In genomic region chrX:2351999-2352995, GRCh38 we compare ENCODE assay signal across 11 cellular contexts.
A peak's percentile ranks its signal among the peaks of the same experiment; 100 is the strongest.
DNase-seq lines count a peak whose midpoint lies in the region; ATAC-seq lines count a peak whose summit lies in the region.
"Had no signal": no experiment of that assay in that cellular context is flagged by ENCODE, and none has a peak within 500 bp of the region (broad histone marks: within the 10 kb centered on the region; RNA-seq: fewer than 3 reads in every experiment).

No MANE protein-coding gene starts in this region.

- no peak overlapping the region for H3K4me3 ChIP-seq in adipocyte (ENCODE audit: low read length)

- H3K4me1 Mint-ChIP-seq in activated naive CD8-positive, alpha-beta T cell treated with anti-CD3 and anti-CD28 coated beads, Interleukin-2, amount 50 U/mL, for 24 hours, result peaks cover under 1% of the 10 kb centered on the region
- H3K4me1 Mint-ChIP-seq in activated naive CD8-positive, alpha-beta T cell treated with anti-CD3 and anti-CD28 coated beads for 36 hours, result no peaks in the 10 kb centered on the region
- H3K4me1 Mint-ChIP-seq in stimulated activated effector memory CD8-positive, alpha-beta T cell treated with anti-CD3 and anti-CD28 coated beads, Interleukin-12 subunit alpha, Interleukin-12 subunit beta, amount 100 ng/mL, for 72 hours, result no peaks in the 10 kb centered on the region

- intact Hi-C loops in left ventricle myocardium superior (cut with micrococcal nuclease), result no loop called here

- H3K36me3 Mint-ChIP-seq in activated naive CD8-positive, alpha-beta T cell treated with anti-CD3 and anti-CD28 coated beads, Interleukin-2, amount 50 U/mL, for 24 hours (ENCODE audit: low read depth), result peaks cover 33% of the 10 kb centered on the region
- H3K36me3 Mint-ChIP-seq in activated naive CD8-positive, alpha-beta T cell treated with anti-CD3 and anti-CD28 coated beads for 36 hours, result peaks cover 40% of the 10 kb centered on the region
- H3K36me3 Mint-ChIP-seq in stimulated activated effector memory CD8-positive, alpha-beta T cell treated with anti-CD3 and anti-CD28 coated beads, Interleukin-12 subunit alpha, Interleukin-12 subunit beta, amount 100 ng/mL, for 72 hours, result peaks cover 5% of the 10 kb centered on the region

- H3K4me1 ChIP-seq in adipocyte (ENCODE audit: control insufficient read depth, insufficient read depth, low read length), result no peaks in the 10 kb centered on the region

- no peaks in the 10 kb centered on the region for H3K27me3 ChIP-seq in adipocyte (replicated peaks; ENCODE audit: control insufficient read depth, insufficient read depth, low read length)

- peaks cover 14% of the 10 kb centered on the region for H3K9me3 Mint-ChIP-seq in activated naive CD8-positive, alpha-beta T cell treated with anti-CD3 and anti-CD28 coated beads, Interleukin-2, amount 50 U/mL, for 24 hours
- peaks cover 4% of the 10 kb centered on the region for H3K9me3 Mint-ChIP-seq in activated naive CD8-positive, alpha-beta T cell treated with anti-CD3 and anti-CD28 coated beads for 36 hours
- H3K9me3 Mint-ChIP-seq in stimulated activated effector memory CD8-positive, alpha-beta T cell treated with anti-CD3 and anti-CD28 coated beads, Interleukin-12 subunit alpha, Interleukin-12 subunit beta, amount 100 ng/mL, for 72 hours, result no peaks in the 10 kb centered on the region

- no peak for DNase-seq in activated naive CD8-positive, alpha-beta T cell treated with anti-CD3 and anti-CD28 coated beads, Interleukin-2, amount 50 U/mL, for 24 hours
- no peak for DNase-seq in activated naive CD8-positive, alpha-beta T cell treated with anti-CD3 and anti-CD28 coated beads for 36 hours
- DNase-seq in adipocyte (ENCODE audit: low read depth) (peak; percentile 75), left ventricle myocardium superior (no peak), putamen (ENCODE audit: low spot score) (no peak), activated gamma-delta T cell (lab: John Stamatoyannopoulos, UW) (no peak), medulla oblongata (ENCODE audit: extremely low spot score) (no peak)
- no peak for DNase-seq in stimulated activated effector memory CD8-positive, alpha-beta T cell treated with anti-CD3 and anti-CD28 coated beads, Interleukin-12 subunit alpha, Interleukin-12 subunit beta, amount 100 ng/mL, for 72 hours (ENCODE audit: low spot score in 2 of 2)
- DNase-seq: GOT3; stimulated activated CD4-positive, alpha-beta T cell treated with anti-CD3 and anti-CD28 coated beads, Interleukin-12 subunit alpha, Interleukin-12 subunit beta, amount 100 ng/mL, for 4 hours had no signal

- H3K36me3 ChIP-seq in adipocyte (ENCODE audit: control insufficient read depth, insufficient read depth, low read length, severe bottlenecking), result no peaks in the 10 kb centered on the region

- no peaks in the 10 kb centered on the region for H3K9me3 ChIP-seq in adipocyte (ENCODE audit: control insufficient read depth, low read length)

- no peak overlapping the region for H3K27ac Mint-ChIP-seq in activated naive CD8-positive, alpha-beta T cell treated with anti-CD3 and anti-CD28 coated beads, Interleukin-2, amount 50 U/mL, for 24 hours
- H3K27ac Mint-ChIP-seq in activated naive CD8-positive, alpha-beta T cell treated with anti-CD3 and anti-CD28 coated beads for 36 hours, result no peak overlapping the region
- H3K27ac Mint-ChIP-seq in stimulated activated effector memory CD8-positive, alpha-beta T cell treated with anti-CD3 and anti-CD28 coated beads, Interleukin-12 subunit alpha, Interleukin-12 subunit beta, amount 100 ng/mL, for 72 hours, result no peak overlapping the region

- peak; percentile 49 for ATAC-seq in activated naive CD8-positive, alpha-beta T cell treated with anti-CD3 and anti-CD28 coated beads, Interleukin-2, amount 50 U/mL, for 24 hours
- peak; percentile 76 for ATAC-seq in left ventricle myocardium superior
- ATAC-seq in stimulated activated effector memory CD8-positive, alpha-beta T cell treated with anti-CD3 and anti-CD28 coated beads, Interleukin-12 subunit alpha, Interleukin-12 subunit beta, amount 100 ng/mL, for 72 hours, result peak; percentile 69

- H3K4me3 Mint-ChIP-seq in activated naive CD8-positive, alpha-beta T cell treated with anti-CD3 and anti-CD28 coated beads, Interleukin-2, amount 50 U/mL, for 24 hours, result no peak overlapping the region
- H3K4me3 Mint-ChIP-seq in activated naive CD8-positive, alpha-beta T cell treated with anti-CD3 and anti-CD28 coated beads for 36 hours, result no peak overlapping the region
- no peak overlapping the region for H3K4me3 Mint-ChIP-seq in stimulated activated effector memory CD8-positive, alpha-beta T cell treated with anti-CD3 and anti-CD28 coated beads, Interleukin-12 subunit alpha, Interleukin-12 subunit beta, amount 100 ng/mL, for 72 hours
- H3K4me3 Mint-ChIP-seq: brain had no signal

- no peaks in the 10 kb centered on the region for H3K27me3 Mint-ChIP-seq in activated naive CD8-positive, alpha-beta T cell treated with anti-CD3 and anti-CD28 coated beads, Interleukin-2, amount 50 U/mL, for 24 hours
- no peaks in the 10 kb centered on the region for H3K27me3 Mint-ChIP-seq in activated naive CD8-positive, alpha-beta T cell treated with anti-CD3 and anti-CD28 coated beads for 36 hours
- H3K27me3 Mint-ChIP-seq: brain had no signal

- H3K9ac ChIP-seq in adipocyte (ENCODE audit: low read length), result no peak overlapping the region
